ENCODE assay signal across 21 cellular contexts in genomic region chr10:116692225-116692624, GRCh38. TPM values are rescaled to one million over a fixed set of nuclear protein-coding genes. Genes with fewer than 3 reads are reported as not detected.
DNase-seq lines count a peak whose midpoint lies in the region; ATAC-seq and TF ChIP-seq lines count a peak whose summit lies in the region.
"Had no signal": no experiment of that assay in that cellular context is flagged by ENCODE, and none has a peak within 500 bp of the region (broad histone marks: within the 10 kb centered on the region; RNA-seq: fewer than 3 reads in every experiment).

No MANE protein-coding gene starts in this region.

- H3K36me3 ChIP-seq in left ventricle myocardium inferior (no peaks in the 10 kb centered on the region), gastroesophageal sphincter (peaks cover 0 to 10% of the 10 kb centered on the region in 2 donors)
- H3K36me3 ChIP-seq: HAP-1, SJSA1 had no signal

- H3K4me1 ChIP-seq in left ventricle myocardium inferior (peaks cover 59% of the 10 kb centered on the region), gastroesophageal sphincter (peaks cover 0 to 65% (median 20%) of the 10 kb centered on the region in 3 donors)
- H3K4me1 ChIP-seq: HAP-1 had no signal

- TF ChIP-seq CTCF in left ventricle myocardium inferior (IDR thresholded peaks at IDR 0.05; ENCODE audit: borderline replicate concordance): no peak
- TF ChIP-seq CTCF in gastroesophageal sphincter (IDR thresholded peaks at IDR 0.05): no peak

- DNase-seq in left ventricle myocardium inferior (no peak), cardiac septum (ENCODE audit: low spot score) (no peak), KBM-7 (no peak)
- DNase-seq: Calu3; CD8-positive, alpha-beta memory T cell; DMS153; KG1; NCI-H1105; NCI-H146; NCI-H2029; NCI-H345; NCI-H524; NCI-H82 had no signal

- peak overlapping the region; percentile 68 for H3K27ac ChIP-seq in left ventricle myocardium inferior (replicated peaks)
- H3K27ac ChIP-seq in gastroesophageal sphincter: peak overlapping the region in 3 of 4 donors; percentile 44 to 56 (median 55)
- H3K27ac ChIP-seq in temporal lobe (ENCODE audit: low read depth, low read length): peak overlapping the region; percentile 23
- H3K27ac ChIP-seq: C4-2B, SJSA1 had no signal

- ATAC-seq in gastroesophageal sphincter (no peak), GM18907 (IDR thresholded peaks at IDR 0.05; ENCODE audit: unreplicated experiment) (no peak), HG03342 (IDR thresholded peaks at IDR 0.05; ENCODE audit: unreplicated experiment) (no peak)
- ATAC-seq: Panc1 had no signal

- TF ChIP-seq EP300 in gastroesophageal sphincter (IDR thresholded peaks at IDR 0.05): no peak

- intact Hi-C loops in left ventricle myocardium inferior (cut with micrococcal nuclease) (no loop called here), cardiac septum (cut with DNase I) (no loop called here)

- H3K9me3 ChIP-seq in left ventricle myocardium inferior (replicated peaks) (no peaks in the 10 kb centered on the region), gastroesophageal sphincter (no peaks in the 10 kb centered on the region)
- H3K9me3 ChIP-seq: HAP-1, SJSA1 had no signal

- in situ Hi-C loops in KBM-7 (cut with MboI; ENCODE audit: low pct_unique_long_range_greater_than_20kb, low sequenced_read_pairs): no loop called here

- no CpG with 5 or more reads among the region's 8 CpGs for WGBS in gastroesophageal sphincter (ENCODE audit: low coverage in 1 of 2), 2 donors

- TF ChIP-seq POLR2A in gastroesophageal sphincter (IDR thresholded peaks at IDR 0.05): no peak

- H3K27me3 ChIP-seq in left ventricle myocardium inferior (ENCODE audit: low read depth) (no peaks in the 10 kb centered on the region), gastroesophageal sphincter (no peaks in the 10 kb centered on the region)
- H3K27me3 ChIP-seq: SJSA1 had no signal

- H3K4me3 ChIP-seq in left ventricle myocardium inferior (no peak overlapping the region), gastroesophageal sphincter (no peak overlapping the region)
- H3K4me3 ChIP-seq: HAP-1, SJSA1 had no signal

RNA-seq across cellular contexts. Expression of gene HSPA12A, which starts 50.1 kb away (rescaled TPM):
- total RNA-seq in left ventricle myocardium inferior (15.0 TPM), cardiac septum (8.1 TPM), gastroesophageal sphincter (10 to 100 TPM; 12.3 to 26.3 (median 20.6) TPM), temporal lobe (38.8 TPM)
